ENCODE assay signal across 8 cellular contexts in the genomic region with DNA sequence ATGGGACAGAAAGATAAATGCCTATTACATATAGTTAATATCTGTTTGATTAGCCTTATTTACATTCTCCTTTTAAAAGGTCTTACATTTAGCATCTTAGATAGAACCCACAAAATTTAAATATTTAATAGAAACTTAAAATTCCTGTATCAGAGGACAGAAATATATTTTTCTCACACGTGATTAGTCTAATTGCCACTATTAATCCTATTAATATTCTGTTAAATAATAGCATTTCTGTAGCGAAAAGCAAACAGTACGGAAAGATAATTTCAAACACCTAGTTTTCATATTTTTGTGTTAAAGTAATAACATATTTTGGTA. TPM values are rescaled to one million over a fixed set of nuclear protein-coding genes. Genes with fewer than 3 reads are reported as not detected.
DNase-seq lines count a peak whose midpoint lies in the region; ATAC-seq and TF ChIP-seq lines count a peak whose summit lies in the region.

No MANE protein-coding gene starts in this region.

- H4K20me1 ChIP-seq in GM23338 (replicated peaks; ENCODE audit: insufficient read depth): no peaks in the 10 kb centered on the region

- no peaks in the 10 kb centered on the region for H3K27me3 ChIP-seq in GM23338 (ENCODE audit: insufficient read depth)

- ATAC-seq in GM23338 (no peak), GM18519 (IDR thresholded peaks at IDR 0.05; ENCODE audit: low FRiP score, unreplicated experiment) (no peak)

- H3K4me1 Mint-ChIP-seq in GM23338: peaks cover 8% of the 10 kb centered on the region; the same call in 2 of the 3 replicates

- H3K9me2 ChIP-seq in GM23338 (ENCODE audit: insufficient read depth): peaks cover 9% of the 10 kb centered on the region

- intact Hi-C loops in posterior cingulate gyrus (cut with DNase I): no loop called here

- peaks cover 11% of the 10 kb centered on the region; the same call in 1 of the 3 replicates for H3K9me3 Mint-ChIP-seq in GM23338

- no peak overlapping the region for H3K27ac Mint-ChIP-seq in GM23338

- H3K4me2 ChIP-seq in GM23338: peak overlapping the region; percentile 88; the same call in 1 of the 2 replicates

- H3K4me1 ChIP-seq in GM23338 (ENCODE audit: insufficient read depth): no peaks in the 10 kb centered on the region

- peaks cover 5% of the 10 kb centered on the region; the same call in 1 of the 2 replicates for H3K79me2 ChIP-seq in GM23338 (replicated peaks; ENCODE audit: insufficient read depth)

- no peak overlapping the region for H2AFZ ChIP-seq in GM23338

- H3K27me3 Mint-ChIP-seq in GM23338 (ENCODE audit: insufficient read depth, low read depth, poor library complexity): peaks cover 4% of the 10 kb centered on the region

- H3K36me3 ChIP-seq in GM23338 (ENCODE audit: insufficient read depth): no peaks in the 10 kb centered on the region

- DNase-seq in GM23338 (ENCODE audit: low spot score): no peak
- peak; percentile 1 for DNase-seq in fibroblast of villous mesenchyme (ENCODE audit: low read depth)
- no peak for DNase-seq in skeletal muscle cell (ENCODE audit: low read depth)
- no peak for DNase-seq in posterior cingulate gyrus
- DNase-seq in ureter (ENCODE audit: low spot score): no peak
- no peak for DNase-seq in NAMALWA (ENCODE audit: low spot score)

- H3K36me3 Mint-ChIP-seq in GM23338 (ENCODE audit: low read depth): peaks cover 9% of the 10 kb centered on the region; the same call in 2 of the 3 replicates

- 0 out of 2 replicates have a peak overlapping the region, but pooled peaks have one; percentile 73 for H3K4me3 ChIP-seq in GM23338
- H3K4me3 ChIP-seq in fibroblast of villous mesenchyme (ENCODE audit: low read depth, low read length): peak overlapping the region; percentile 74
- H3K4me3 ChIP-seq in skeletal muscle cell (ENCODE audit: low read depth, low read length): peak overlapping the region; percentile 79

- no peak for TF ChIP-seq CTCF in GM23338 (conservative IDR thresholded peaks at IDR 0.05; ENCODE audit: low read depth in 2 of 2)
- no peak for TF ChIP-seq CTCF in VCaP (conservative IDR thresholded peaks at IDR 0.05)
- TF ChIP-seq CTCF in fibroblast of villous mesenchyme (IDR thresholded peaks at IDR 0.05; ENCODE audit: insufficient read depth, low read depth, low read length): no peak

- peak overlapping the region; percentile 99 for H3K4me3 Mint-ChIP-seq in GM23338

- no peak overlapping the region for H3K27ac ChIP-seq in GM23338 (ENCODE audit: low read depth)
- peak overlapping the region; percentile 93 for H3K27ac ChIP-seq in VCaP

- H3F3A ChIP-seq in GM23338 (replicated peaks; ENCODE audit: low read depth): no peaks in the 10 kb centered on the region

TF ChIP-seq in GM23338, 12 proteins besides CTCF, POLR2A, EP300 and RAD21 (continues in another document):
- TF ChIP-seq, protein P1, sequence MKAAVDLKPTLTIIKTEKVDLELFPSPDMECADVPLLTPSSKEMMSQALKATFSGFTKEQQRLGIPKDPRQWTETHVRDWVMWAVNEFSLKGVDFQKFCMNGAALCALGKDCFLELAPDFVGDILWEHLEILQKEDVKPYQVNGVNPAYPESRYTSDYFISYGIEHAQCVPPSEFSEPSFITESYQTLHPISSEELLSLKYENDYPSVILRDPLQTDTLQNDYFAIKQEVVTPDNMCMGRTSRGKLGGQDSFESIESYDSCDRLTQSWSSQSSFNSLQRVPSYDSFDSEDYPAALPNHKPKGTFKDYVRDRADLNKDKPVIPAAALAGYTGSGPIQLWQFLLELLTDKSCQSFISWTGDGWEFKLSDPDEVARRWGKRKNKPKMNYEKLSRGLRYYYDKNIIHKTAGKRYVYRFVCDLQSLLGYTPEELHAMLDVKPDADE (IDR thresholded peaks at IDR 0.05): no peak
- TF ChIP-seq ZNF331 (CRISPR knock-in tag; IDR thresholded peaks at IDR 0.05; ENCODE audit: low read depth) (no peak), NANOG (IDR thresholded peaks at IDR 0.05; ENCODE audit: borderline replicate concordance) (no peak), CREB1 (CRISPR knock-in tag; IDR thresholded peaks at IDR 0.05; ENCODE audit: low read depth) (no peak)
- TF ChIP-seq, protein P2, sequence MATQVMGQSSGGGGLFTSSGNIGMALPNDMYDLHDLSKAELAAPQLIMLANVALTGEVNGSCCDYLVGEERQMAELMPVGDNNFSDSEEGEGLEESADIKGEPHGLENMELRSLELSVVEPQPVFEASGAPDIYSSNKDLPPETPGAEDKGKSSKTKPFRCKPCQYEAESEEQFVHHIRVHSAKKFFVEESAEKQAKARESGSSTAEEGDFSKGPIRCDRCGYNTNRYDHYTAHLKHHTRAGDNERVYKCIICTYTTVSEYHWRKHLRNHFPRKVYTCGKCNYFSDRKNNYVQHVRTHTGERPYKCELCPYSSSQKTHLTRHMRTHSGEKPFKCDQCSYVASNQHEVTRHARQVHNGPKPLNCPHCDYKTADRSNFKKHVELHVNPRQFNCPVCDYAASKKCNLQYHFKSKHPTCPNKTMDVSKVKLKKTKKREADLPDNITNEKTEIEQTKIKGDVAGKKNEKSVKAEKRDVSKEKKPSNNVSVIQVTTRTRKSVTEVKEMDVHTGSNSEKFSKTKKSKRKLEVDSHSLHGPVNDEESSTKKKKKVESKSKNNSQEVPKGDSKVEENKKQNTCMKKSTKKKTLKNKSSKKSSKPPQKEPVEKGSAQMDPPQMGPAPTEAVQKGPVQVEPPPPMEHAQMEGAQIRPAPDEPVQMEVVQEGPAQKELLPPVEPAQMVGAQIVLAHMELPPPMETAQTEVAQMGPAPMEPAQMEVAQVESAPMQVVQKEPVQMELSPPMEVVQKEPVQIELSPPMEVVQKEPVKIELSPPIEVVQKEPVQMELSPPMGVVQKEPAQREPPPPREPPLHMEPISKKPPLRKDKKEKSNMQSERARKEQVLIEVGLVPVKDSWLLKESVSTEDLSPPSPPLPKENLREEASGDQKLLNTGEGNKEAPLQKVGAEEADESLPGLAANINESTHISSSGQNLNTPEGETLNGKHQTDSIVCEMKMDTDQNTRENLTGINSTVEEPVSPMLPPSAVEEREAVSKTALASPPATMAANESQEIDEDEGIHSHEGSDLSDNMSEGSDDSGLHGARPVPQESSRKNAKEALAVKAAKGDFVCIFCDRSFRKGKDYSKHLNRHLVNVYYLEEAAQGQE (IDR thresholded peaks at IDR 0.05; ENCODE audit: unreplicated experiment): no peak

RNA-seq across cellular contexts. Expression of a gene that starts 0.4 kb away (rescaled TPM):
- 4.0 and 18.7 TPM in 2 replicates for total RNA-seq in GM23338 (2014; rRNA removed; shearing (Covaris generic))
- 3.3 and 4.1 TPM in 2 replicates for polyA plus RNA-seq in GM23338 (2016; fragmentation: Nextera tagmentation; extraction: Ambion mirVana)
- total RNA-seq in fibroblast of villous mesenchyme: 3.2 and 3.9 TPM in 2 replicates
- 4.6 TPM for total RNA-seq in ureter

RNA-seq across cellular contexts. Expression of a gene that starts 37.7 kb away (rescaled TPM):
- total RNA-seq in GM23338 (2014; rRNA removed; shearing (Covaris generic)): 8.8 and 12.8 TPM in 2 replicates
- polyA plus RNA-seq in GM23338 (2016; fragmentation: Nextera tagmentation; extraction: Ambion mirVana): 1.3 and 1.6 TPM in 2 replicates
- 5.8 and 6.5 TPM in 2 replicates for total RNA-seq in fibroblast of villous mesenchyme
- 10.2 TPM for total RNA-seq in ureter
